9 cellular contexts compared by ENCODE assay signal in genomic region chr1:158149577-158150269, GRCh38. TPM values are rescaled to one million over a fixed set of nuclear protein-coding genes. Genes with fewer than 3 reads are reported as not detected.
DNase-seq lines count a peak whose midpoint lies in the region; ATAC-seq, FAIRE-seq and TF ChIP-seq lines count a peak whose summit lies in the region.
"Had no signal": no experiment of that assay in that cellular context is flagged by ENCODE, and none has a peak within 500 bp of the region (broad histone marks: within the 10 kb centered on the region; RNA-seq: fewer than 3 reads in every experiment).

No MANE protein-coding gene starts in this region.

- no peaks in the 10 kb centered on the region for H3K36me3 Mint-ChIP-seq in Calu3 (ENCODE audit: insufficient read depth, unreplicated experiment)
- H3K36me3 Mint-ChIP-seq in HFFc6 (ENCODE audit: low read depth), result no peaks in the 10 kb centered on the region; the same call in 1 of the 2 replicates
- no peaks in the 10 kb centered on the region for H3K36me3 Mint-ChIP-seq in chondrocyte (ENCODE audit: low read depth)

- dilution Hi-C loops in keratinocyte (cut with MboI; ENCODE audit: extremely low pct_ligation_motif_present, low sequenced_read_pairs), result no loop called here

- peaks cover 61% of the 10 kb centered on the region for H3K4me1 ChIP-seq in keratinocyte (ENCODE audit: control insufficient read depth, extremely low read depth, insufficient read depth, low read length)

- H3K36me3 ChIP-seq in keratinocyte (ENCODE audit: control insufficient read depth in 2 of 2, extremely low read depth in 1 of 2, insufficient read depth in 2 of 2, low read length in 2 of 2), result no peaks in the 10 kb centered on the region

- peaks cover 4% of the 10 kb centered on the region for H3K9me3 Mint-ChIP-seq in Calu3 (ENCODE audit: low read depth, unreplicated experiment)
- no peaks in the 10 kb centered on the region for H3K9me3 Mint-ChIP-seq in HFFc6
- peaks cover 5% of the 10 kb centered on the region for H3K9me3 Mint-ChIP-seq in chondrocyte (ENCODE audit: low read depth)

- H3K27ac ChIP-seq in keratinocyte (ENCODE audit: control insufficient read depth, insufficient read depth, low read length), result peak overlapping the region; percentile 51

- no peak for ATAC-seq in HG02840 (IDR thresholded peaks at IDR 0.05; ENCODE audit: low FRiP score, unreplicated experiment)

- peak overlapping the region; percentile 81 for H3K4me2 ChIP-seq in keratinocyte (ENCODE audit: control insufficient read depth, extremely low read depth, insufficient read depth, low read depth, low read length)

- intact Hi-C loops in Calu3 (cut with micrococcal nuclease; ENCODE audit: unreplicated experiment), result loop anchor here (5.0 to 10.0 kb wide), 2 partner anchors 38 to 175 kb away; no protein-coding TSS in a partner anchor

- BruUV-seq in Calu3 (replicated peaks; lab: Mats Ljungman, UMichigan), result no TSS peak

- FAIRE-seq in keratinocyte (lab: Jason Lieb, UNC), result peak; percentile 67
- FAIRE-seq: colon had no signal

- H4K20me1 ChIP-seq in keratinocyte (ENCODE audit: control insufficient read depth, extremely low read depth, insufficient read depth, low read length), result no peaks in the 10 kb centered on the region

- TF ChIP-seq CTCF in Calu3 (IDR thresholded peaks at IDR 0.05; ENCODE audit: unreplicated experiment), result no peak
- TF ChIP-seq CTCF in HFFc6 (IDR thresholded peaks at IDR 0.05), result no peak
- TF ChIP-seq CTCF in chondrocyte (IDR thresholded peaks at IDR 0.05), result no peak
- no peak for TF ChIP-seq CTCF in keratinocyte (optimal IDR thresholded peaks at IDR 0.05 in 1 of 3, IDR thresholded peaks at IDR 0.05 in 1 of 3, conservative IDR thresholded peaks at IDR 0.05 in 1 of 3; ENCODE audit: extremely low read depth in 1 of 3, insufficient read depth in 2 of 3, low read length in 3 of 3)

- H3K27me3 ChIP-seq in keratinocyte (ENCODE audit: control insufficient read depth, extremely low read depth, insufficient read depth, low read length), result no peaks in the 10 kb centered on the region

- peaks cover 19% of the 10 kb centered on the region for H3K4me1 Mint-ChIP-seq in Calu3 (ENCODE audit: low read depth, unreplicated experiment)
- peaks cover 80% of the 10 kb centered on the region for H3K4me1 Mint-ChIP-seq in HFFc6 (ENCODE audit: low read depth)
- peaks cover 37% of the 10 kb centered on the region for H3K4me1 Mint-ChIP-seq in chondrocyte (ENCODE audit: low read depth)

- peak overlapping the region; percentile 62 for H3K4me3 Mint-ChIP-seq in Calu3 (ENCODE audit: low read depth, unreplicated experiment)
- peak overlapping the region; percentile 88 for H3K4me3 Mint-ChIP-seq in HFFc6
- peak overlapping the region; percentile 73 for H3K4me3 Mint-ChIP-seq in chondrocyte (ENCODE audit: unreplicated experiment)

- H3K79me2 ChIP-seq in keratinocyte (ENCODE audit: control insufficient read depth, insufficient read depth, low read length), result no peaks in the 10 kb centered on the region

- CTCF ChIA-PET in Calu3 (lab: Charles Lee), result interaction anchor here (1.1 kb wide), 1 partner anchor 25 kb away, joined by 4 read pairs; no protein-coding TSS in a partner anchor

- H3K9ac ChIP-seq in keratinocyte (ENCODE audit: control insufficient read depth, extremely low read depth, insufficient read depth, low read length), result no peak overlapping the region

- H3K27ac Mint-ChIP-seq in Calu3 (ENCODE audit: unreplicated experiment), result peak overlapping the region; percentile 17
- peak overlapping the region; percentile 35 for H3K27ac Mint-ChIP-seq in HFFc6
- H3K27ac Mint-ChIP-seq in chondrocyte (ENCODE audit: unreplicated experiment), result peak overlapping the region; percentile 57

- H3K4me3 ChIP-seq in keratinocyte (ENCODE audit: control insufficient read depth in 2 of 3, extremely low read depth in 1 of 3, insufficient read depth in 2 of 3, low read depth in 1 of 3, low read length in 3 of 3), result peak overlapping the region in 2 of 3 experiments; percentile 29 to 41

- no peaks in the 10 kb centered on the region for H3K9me3 ChIP-seq in keratinocyte (ENCODE audit: control insufficient read depth, low read depth, low read length)

- no peaks in the 10 kb centered on the region for H3K9me1 ChIP-seq in keratinocyte (ENCODE audit: control insufficient read depth, extremely low read depth, insufficient read depth, low read length)

- DNase-seq in Calu3, result peak; percentile 80
- DNase-seq in HFFc6, result peak; percentile 96
- peak; percentile 99 for DNase-seq in NCI-H460 (ENCODE audit: extremely low read depth, low read depth)
- DNase-seq in activated CD4-positive, alpha-beta T cell treated with anti-CD3 and anti-CD28 coated beads for 4 hours, result peak; percentile 48 to 60
- DNase-seq in chondrocyte (ENCODE audit: low spot score), result peak; percentile 96
- DNase-seq in keratinocyte (ENCODE audit: low read depth, low spot score), result no peak
- DNase-seq in stimulated activated CD4-positive, alpha-beta T cell treated with anti-CD3 and anti-CD28 coated beads, Interleukin-12 subunit alpha, Interleukin-12 subunit beta, amount 100 ng/mL, for 4 hours, result peak; percentile 71

- peaks cover 61% of the 10 kb centered on the region for H3K27me3 Mint-ChIP-seq in Calu3 (ENCODE audit: unreplicated experiment)
- peaks cover 9% of the 10 kb centered on the region for H3K27me3 Mint-ChIP-seq in HFFc6 (ENCODE audit: insufficient read depth)
- H3K27me3 Mint-ChIP-seq in chondrocyte (ENCODE audit: low read depth), result peaks cover 17% of the 10 kb centered on the region

- peak overlapping the region; percentile 86 for H2AFZ ChIP-seq in keratinocyte (ENCODE audit: control insufficient read depth, low read length)

RNA-seq across cellular contexts. Expression of gene CD1D, which starts 31.0 kb away (rescaled TPM):
- total RNA-seq in Calu3 (2022) (0.76 and 0.86 TPM in 2 replicates), chondrocyte (not detected in 3 replicates)
- not detected for total RNA-seq in HFFc6 (2021; fragmentation: NEBNext Ultra II Directional; extraction: Animal tissue kit (Norgen Biotek cat#: 25700))
- total RNA-seq in NCI-H460 (2014; rRNA removed; shearing (Covaris generic)), result 0.07 TPM in 1 of 2 replicates, not detected in the other
- not detected in 2 replicates for polyA plus RNA-seq in NCI-H460 (2014; cell fraction: nucleus; rRNA removed)
- 2.5 to 3.0 TPM (median 2.8 TPM) in 3 replicates for polyA plus RNA-seq in keratinocyte
- polyA plus RNA-seq in keratinocyte (2011; ENCODE audit: low read depth), result 0.72 TPM
- polyA plus RNA-seq in keratinocyte (2011; cell fraction: cytosol; rRNA removed), result 1.2 and 1.4 TPM in 2 replicates
- polyA plus RNA-seq in keratinocyte (2011; cell fraction: nucleus; rRNA removed), result 5.2 TPM in 2 replicates
- 0.90 and 3.0 TPM in 2 replicates for polyA plus RNA-seq in keratinocyte (2012; ENCODE audit: low replicate concordance)
- polyA minus RNA-seq in keratinocyte, result 0.69 to 2.4 TPM (median 1.7 TPM) in 3 replicates
- 2.9 TPM for polyA minus RNA-seq in keratinocyte (2011; cell fraction: cytosol; rRNA and poly(A)+ RNA removed)
- polyA minus RNA-seq in keratinocyte (2011; cell fraction: nucleus; rRNA and poly(A)+ RNA removed), result 3.3 and 4.1 TPM in 2 replicates
